Comparison of ENCODE assay signal across 10 cellular contexts in genomic region chr16:56861092-56861610, GRCh38. TPM values are rescaled to one million over a fixed set of nuclear protein-coding genes. Genes with fewer than 3 reads are reported as not detected.
DNase-seq lines count a peak whose midpoint lies in the region; ATAC-seq and TF ChIP-seq lines count a peak whose summit lies in the region.
"Had no signal": no experiment of that assay in that cellular context is flagged by ENCODE, and none has a peak within 500 bp of the region (broad histone marks: within the 10 kb centered on the region; RNA-seq: fewer than 3 reads in every experiment).

No MANE protein-coding gene starts in this region.

- H3K36me3 ChIP-seq in cardiac muscle cell: no peaks in the 10 kb centered on the region
- H3K36me3 ChIP-seq in heart right ventricle: no peaks in the 10 kb centered on the region
- H3K36me3 ChIP-seq in Panc1 (ENCODE audit: control insufficient read depth, insufficient read depth, low read length): no peaks in the 10 kb centered on the region

- no TSS peak for BruUV-seq in Panc1 (replicated peaks; lab: Mats Ljungman, UMichigan)

- H3K4me1 Mint-ChIP-seq in type B pancreatic cell (ENCODE audit: unreplicated experiment): peaks cover 54% of the 10 kb centered on the region

- TF ChIP-seq CTCF in cardiac muscle cell (IDR thresholded peaks at IDR 0.05; ENCODE audit: low read depth, low read length): no peak
- TF ChIP-seq CTCF in heart right ventricle (IDR thresholded peaks at IDR 0.05): no peak
- TF ChIP-seq CTCF in Panc1 (IDR thresholded peaks at IDR 0.05): no peak
- no peak for TF ChIP-seq CTCF in fibroblast of villous mesenchyme (IDR thresholded peaks at IDR 0.05; ENCODE audit: insufficient read depth, low read depth, low read length)
- TF ChIP-seq CTCF in type B pancreatic cell (conservative IDR thresholded peaks at IDR 0.05): no peak

- POLR2A ChIA-PET in Panc1 (lab: Charles Lee): no interaction called here

- intact Hi-C loops in heart right ventricle (cut with DNase I): loop anchor here in 5 of 10 donors (10.0 kb wide), 4 partner anchors 174 to 304 kb away; no protein-coding TSS in a partner anchor
- intact Hi-C loops in Panc1 (cut with micrococcal nuclease; ENCODE audit: unreplicated experiment): loop anchor here (10.0 kb wide), 1 partner anchor 434 kb away; no protein-coding TSS in a partner anchor

- peak overlapping the region; percentile 87 for H3K27ac Mint-ChIP-seq in type B pancreatic cell

- H3K4me3 Mint-ChIP-seq in type B pancreatic cell: peak overlapping the region; percentile 37

- CTCF ChIA-PET in Panc1 (lab: Charles Lee): no interaction called here

- H3K9me3 Mint-ChIP-seq in type B pancreatic cell: no peaks in the 10 kb centered on the region

- ATAC-seq in heart right ventricle (no peak), Panc1 (peak; percentile 71)

- H3K9me3 ChIP-seq in cardiac muscle cell (ENCODE audit: low read depth) (no peaks in the 10 kb centered on the region), heart right ventricle (no peaks in the 10 kb centered on the region), Panc1 (ENCODE audit: control insufficient read depth, insufficient read depth, low read depth, low read length) (no peaks in the 10 kb centered on the region)

- in situ Hi-C loops in Panc1 (cut with HindIII; ENCODE audit: low pct_unique_long_range_greater_than_20kb, low sequenced_read_pairs): no loop called here

- H3K4me1 ChIP-seq in cardiac muscle cell (ENCODE audit: low read depth): peaks cover 27% of the 10 kb centered on the region
- H3K4me1 ChIP-seq in heart right ventricle: peaks cover 0 to 13% (median 0%) of the 10 kb centered on the region in 9 donors
- peaks cover 13% of the 10 kb centered on the region for H3K4me1 ChIP-seq in Panc1 (ENCODE audit: control insufficient read depth, insufficient read depth, low read length)

- 47 to 51% methylated on average over 3 of the region's 3 CpGs for WGBS in heart right ventricle, 2 donors

- H3K36me3 Mint-ChIP-seq in type B pancreatic cell: no peaks in the 10 kb centered on the region

- H3K4me3 ChIP-seq in cardiac muscle cell: no peak overlapping the region
- H3K4me3 ChIP-seq in heart right ventricle: no peak overlapping the region
- no peak overlapping the region for H3K4me3 ChIP-seq in Panc1 (ENCODE audit: low read depth in 2 of 2, low read length in 2 of 2)
- no peak overlapping the region for H3K4me3 ChIP-seq in fibroblast of villous mesenchyme (ENCODE audit: low read depth, low read length)

- H3K27me3 Mint-ChIP-seq in type B pancreatic cell: no peaks in the 10 kb centered on the region

- DNase-seq in cardiac muscle cell (ENCODE audit: low read depth in 1 of 2, low spot score in 1 of 2) (peak; percentile 24 to 39), heart right ventricle (no peak), Panc1 (ENCODE audit: low read depth, low spot score) (no peak), fibroblast of villous mesenchyme (ENCODE audit: low read depth) (peak; percentile 85), type B pancreatic cell (ENCODE audit: extremely low spot score, unreplicated experiment) (no peak), NCI-H774 (lab: John Stamatoyannopoulos, UW) (no peak), HK-2 (ENCODE audit: unreplicated experiment) (no peak), foreskin melanocyte (no peak)
- DNase-seq: activated CD4-positive, CD25-positive, alpha-beta regulatory T cell treated with anti-CD3 and anti-CD28 coated beads, Interleukin-2, amount 50 U/mL, for 72 hours; NCI-H2227 treated with DMSO at 0.1 percent for 48 hours had no signal

- no peaks in the 10 kb centered on the region for H3K27me3 ChIP-seq in cardiac muscle cell
- H3K27me3 ChIP-seq in heart right ventricle: no peaks in the 10 kb centered on the region
- no peaks in the 10 kb centered on the region for H3K27me3 ChIP-seq in Panc1 (ENCODE audit: control insufficient read depth, insufficient read depth, low read length)

- H3K27ac ChIP-seq in cardiac muscle cell: peak overlapping the region; percentile 72
- H3K27ac ChIP-seq in heart right ventricle: peak overlapping the region in 1 of 10 donors; percentile 5
- H3K27ac ChIP-seq in Panc1 (ENCODE audit: low read length): peak overlapping the region; percentile 57

RNA-seq across cellular contexts. Expression of gene SLC12A3, which starts 3.9 kb away (rescaled TPM):
- total RNA-seq in cardiac muscle cell (not detected in 2 replicates), heart right ventricle (not detected), Panc1 (2021; ENCODE audit: unreplicated experiment) (0.15 TPM), fibroblast of villous mesenchyme (not detected in 2 replicates), type B pancreatic cell (ENCODE audit: low replicate concordance) (0.31 and 4.2 TPM in 2 replicates)
- polyA plus RNA-seq in cardiac muscle cell (not detected in 2 replicates), heart right ventricle (not detected)
- polyA plus RNA-seq in Panc1 (2012; ENCODE audit: insufficient read length): not detected

Comparison
In these comparisons a context has a peak if more than half of its experiments do, and no peak if none do; other contexts are left out.
1. DNase-seq: peak in cardiac muscle cell (2 of 2) and fibroblast of villous mesenchyme (single experiment); none in heart right ventricle (0 of 2), Panc1 (single experiment), type B pancreatic cell (single experiment), NCI-H774 (single experiment), HK-2 (single experiment) and foreskin melanocyte (single experiment).